In the genomic region with DNA sequence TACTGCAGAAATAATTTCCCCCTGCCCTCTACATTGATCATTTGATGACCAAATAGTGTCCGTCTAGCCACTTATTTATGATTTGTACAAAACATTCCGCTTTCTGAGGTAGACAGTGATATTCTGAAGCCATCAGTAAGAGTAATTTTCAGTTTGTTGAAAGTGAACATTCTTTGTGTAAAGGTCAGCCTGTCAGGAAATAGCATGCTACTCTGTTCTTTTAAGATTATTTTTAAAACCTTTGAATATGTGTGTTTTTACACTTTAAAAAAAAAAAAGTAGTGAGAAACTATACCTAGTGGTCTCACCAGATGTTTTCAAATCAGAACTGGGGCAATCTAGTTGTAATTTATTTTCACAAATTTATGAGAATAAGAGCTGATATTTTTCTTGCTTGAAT, we compare ENCODE assay signal across 27 cellular contexts.
"Had no signal": no experiment of that assay in that cellular context is flagged by ENCODE, and none has a peak within 500 bp of the region (broad histone marks: within the 10 kb centered on the region; RNA-seq: fewer than 3 reads in every experiment).

No MANE protein-coding gene starts in this region.

- H3K27ac Mint-ChIP-seq: activated CD4-positive, alpha-beta memory T cell treated with anti-CD3 and anti-CD28 coated beads for 36 hours; activated CD4-positive, alpha-beta T cell treated with anti-CD3 and anti-CD28 coated beads, Interleukin-2, amount 10 ng/mL, durations not matched to agents 7 days and 5 days; activated naive CD4-positive, alpha-beta T cell treated with anti-CD3 and anti-CD28 coated beads, Interleukin-2, amount 10 ng/mL, durations not matched to agents 7 days and 5 days; activated naive CD8-positive, alpha-beta T cell treated with anti-CD3 and anti-CD28 coated beads, Interleukin-2, amount 10 ng/mL, durations not matched to agents 7 days and 5 days; activated T-helper 2 cell treated with anti-CD3 and anti-CD28 coated beads, Interferon-gamma antibody, Interleukin-2, Interleukin-4, amounts not matched to agents 10 μg/mL and 5 μg/mL and 100 μg/mL, durations not matched to agents 14 hours and 24 hours and 36 hours; T-cell had no signal

- H3K4me3 Mint-ChIP-seq: activated CD4-positive, alpha-beta memory T cell treated with anti-CD3 and anti-CD28 coated beads for 36 hours; activated CD4-positive, alpha-beta T cell treated with anti-CD3 and anti-CD28 coated beads, Interleukin-2, amount 10 ng/mL, durations not matched to agents 7 days and 5 days; activated naive CD4-positive, alpha-beta T cell treated with anti-CD3 and anti-CD28 coated beads, Interleukin-2, amount 10 ng/mL, durations not matched to agents 7 days and 5 days; activated naive CD8-positive, alpha-beta T cell treated with anti-CD3 and anti-CD28 coated beads, Interleukin-2, amount 10 ng/mL, durations not matched to agents 7 days and 5 days; T-cell had no signal

- H3K27ac ChIP-seq: adrenal gland had no signal

- H3K9me3 ChIP-seq: adrenal gland had no signal

- DNase-seq: activated CD4-positive, alpha-beta memory T cell treated with anti-CD3 and anti-CD28 coated beads for 36 hours; activated CD4-positive, alpha-beta T cell treated with anti-CD3 and anti-CD28 coated beads, Interleukin-2, amount 10 ng/mL, durations not matched to agents 7 days and 5 days; activated CD4-positive, CD25-positive, alpha-beta regulatory T cell; activated CD8-positive, alpha-beta memory T cell treated with anti-CD3 and anti-CD28 coated beads for 24 hours; activated gamma-delta T cell treated with Interleukin-2 at 50 U/mL for 16 hours; activated naive CD4-positive, alpha-beta T cell treated with anti-CD3 and anti-CD28 coated beads, Interleukin-2, amount 10 ng/mL, durations not matched to agents 7 days and 5 days; activated naive CD8-positive, alpha-beta T cell treated with anti-CD3 and anti-CD28 coated beads, Interleukin-2, amount 10 ng/mL, durations not matched to agents 7 days and 5 days; activated T-cell treated with anti-CD3 and anti-CD28 coated beads for 4 hours; activated T-cell treated with anti-CD3 and anti-CD28 coated beads, Interleukin-2, amount 50 U/mL, for 48 hours; adrenal gland; anterior cingulate cortex; central memory CD4-positive, alpha-beta T cell; KBM-7; NCI-H1092 treated with DMSO at 0.1 percent for 48 hours; NCI-H1417 treated with DMSO at 0.1 percent for 48 hours; NCI-H1694; NCI-H2029; NCI-H2107; NCI-H2171 treated with DMSO at 0.1 percent for 48 hours; NCI-H226; NCI-H526; NK-92 treated with Interleukin-12 subunit alpha and Interleukin-12 subunit beta, amount 100 ng/mL, for 24 hours; SIG-M5; T-cell; T-helper 2 cell; T1000 had no signal

- H3K4me1 Mint-ChIP-seq: activated naive CD4-positive, alpha-beta T cell treated with anti-CD3 and anti-CD28 coated beads, Interleukin-2, amount 10 ng/mL, durations not matched to agents 7 days and 5 days had no signal

- H3K27me3 ChIP-seq: adrenal gland had no signal

- H3K4me3 ChIP-seq: adrenal gland had no signal

- H3K27me3 Mint-ChIP-seq: activated CD4-positive, alpha-beta memory T cell treated with anti-CD3 and anti-CD28 coated beads for 36 hours; activated CD4-positive, alpha-beta T cell treated with anti-CD3 and anti-CD28 coated beads, Interleukin-2, amount 10 ng/mL, durations not matched to agents 7 days and 5 days; activated naive CD4-positive, alpha-beta T cell treated with anti-CD3 and anti-CD28 coated beads, Interleukin-2, amount 10 ng/mL, durations not matched to agents 7 days and 5 days; activated naive CD8-positive, alpha-beta T cell treated with anti-CD3 and anti-CD28 coated beads, Interleukin-2, amount 10 ng/mL, durations not matched to agents 7 days and 5 days; T-cell had no signal

- ATAC-seq: T-cell had no signal

- H3K36me3 ChIP-seq: adrenal gland had no signal

- H3K36me3 Mint-ChIP-seq: activated CD4-positive, alpha-beta memory T cell treated with anti-CD3 and anti-CD28 coated beads for 36 hours had no signal

- H3K9me3 Mint-ChIP-seq: activated CD4-positive, alpha-beta memory T cell treated with anti-CD3 and anti-CD28 coated beads for 36 hours; activated CD4-positive, alpha-beta T cell treated with anti-CD3 and anti-CD28 coated beads, Interleukin-2, amount 10 ng/mL, durations not matched to agents 7 days and 5 days; activated naive CD4-positive, alpha-beta T cell treated with anti-CD3 and anti-CD28 coated beads, Interleukin-2, amount 10 ng/mL, durations not matched to agents 7 days and 5 days; activated naive CD8-positive, alpha-beta T cell treated with anti-CD3 and anti-CD28 coated beads, Interleukin-2, amount 10 ng/mL, durations not matched to agents 7 days and 5 days; activated T-helper 2 cell treated with anti-CD3 and anti-CD28 coated beads, Interferon-gamma antibody, Interleukin-2, Interleukin-4, amounts not matched to agents 10 μg/mL and 5 μg/mL and 100 μg/mL, durations not matched to agents 14 hours and 24 hours and 36 hours; T-cell had no signal
